13 cellular contexts compared by ENCODE assay signal in the genomic region with DNA sequence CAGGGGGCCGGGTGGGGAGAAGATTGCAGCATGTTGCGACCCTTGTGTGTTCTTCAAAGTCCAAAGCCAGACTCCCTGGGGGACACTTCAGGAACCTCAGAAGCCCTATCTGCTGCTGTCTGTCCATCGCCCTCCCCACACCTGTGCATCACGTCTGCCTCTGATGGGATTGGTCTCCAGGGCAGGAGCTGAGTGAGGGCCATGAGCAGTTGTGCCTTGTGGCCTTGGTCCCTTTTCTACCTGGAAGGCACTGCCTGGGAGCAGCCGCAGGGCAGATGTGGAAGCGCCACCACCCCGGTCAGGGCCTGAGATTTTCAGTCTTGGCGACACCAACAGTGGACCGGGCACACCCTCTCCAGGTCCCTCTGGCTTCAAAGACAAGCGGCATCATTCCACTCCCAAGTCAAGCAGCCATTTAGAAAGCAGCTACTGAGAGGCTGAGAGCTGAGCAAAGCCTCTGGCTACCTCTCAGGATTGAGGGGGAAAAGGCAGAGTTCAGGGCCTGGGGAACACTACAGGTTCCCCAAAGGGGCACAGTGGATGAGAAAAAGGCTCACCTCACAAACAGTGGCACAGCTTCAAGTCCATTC.
A peak's percentile ranks its signal among the peaks of the same experiment; 100 is the strongest.
DNase-seq lines count a peak whose midpoint lies in the region; ATAC-seq and TF ChIP-seq lines count a peak whose summit lies in the region.
"Had no signal": no experiment of that assay in that cellular context is flagged by ENCODE, and none has a peak within 500 bp of the region (broad histone marks: within the 10 kb centered on the region; RNA-seq: fewer than 3 reads in every experiment).

No MANE protein-coding gene starts in this region.

- no peaks in the 10 kb centered on the region for H3K4me1 ChIP-seq in vagina

- no peak for ATAC-seq in activated CD8-positive, alpha-beta memory T cell treated with anti-CD3 and anti-CD28 coated beads, Interleukin-2, amount 10 ng/mL, durations not matched to agents 7 days and 5 days
- no peak for ATAC-seq in GM19023 (IDR thresholded peaks at IDR 0.05; ENCODE audit: unreplicated experiment)

- no peak overlapping the region for H3K4me3 ChIP-seq in vagina

- no peaks in the 10 kb centered on the region for H3K36me3 Mint-ChIP-seq in activated CD8-positive, alpha-beta memory T cell treated with anti-CD3 and anti-CD28 coated beads, Interleukin-2, amount 10 ng/mL, durations not matched to agents 7 days and 5 days
- peaks cover 6% of the 10 kb centered on the region for H3K36me3 Mint-ChIP-seq in mesothelial cell of epicardium
- H3K36me3 Mint-ChIP-seq: CD4-positive, CD25-positive, alpha-beta regulatory T cell had no signal

- H3K27ac ChIP-seq in vagina, result no peak overlapping the region
- H3K27ac ChIP-seq: 22Rv1, HL-60 had no signal

- no peaks in the 10 kb centered on the region for H3K4me1 Mint-ChIP-seq in activated CD8-positive, alpha-beta memory T cell treated with anti-CD3 and anti-CD28 coated beads, Interleukin-2, amount 10 ng/mL, durations not matched to agents 7 days and 5 days
- peaks cover 48% of the 10 kb centered on the region for H3K4me1 Mint-ChIP-seq in mesothelial cell of epicardium
- H3K4me1 Mint-ChIP-seq: CD4-positive, CD25-positive, alpha-beta regulatory T cell had no signal

- TF ChIP-seq CTCF in mesothelial cell of epicardium (IDR thresholded peaks at IDR 0.05; ENCODE audit: unreplicated experiment) (no peak), vagina (IDR thresholded peaks at IDR 0.05) (no peak)

- H3K9me3 Mint-ChIP-seq in activated CD8-positive, alpha-beta memory T cell treated with anti-CD3 and anti-CD28 coated beads, Interleukin-2, amount 10 ng/mL, durations not matched to agents 7 days and 5 days (ENCODE audit: low read depth), result no peaks in the 10 kb centered on the region
- peaks cover 18% of the 10 kb centered on the region for H3K9me3 Mint-ChIP-seq in mesothelial cell of epicardium

- no peaks in the 10 kb centered on the region for H3K36me3 ChIP-seq in vagina

- intact Hi-C loops in vagina (cut with DNase I), result no loop called here

- CTCF ChIA-PET in activated CD8-positive, alpha-beta memory T cell treated with anti-CD3 and anti-CD28 coated beads, Interleukin-2, amount 10 ng/mL, durations not matched to agents 7 days and 5 days (lab: Charles Lee), result no interaction called here

- H3K27me3 Mint-ChIP-seq in activated CD8-positive, alpha-beta memory T cell treated with anti-CD3 and anti-CD28 coated beads, Interleukin-2, amount 10 ng/mL, durations not matched to agents 7 days and 5 days, result no peaks in the 10 kb centered on the region
- no peaks in the 10 kb centered on the region for H3K27me3 Mint-ChIP-seq in mesothelial cell of epicardium (ENCODE audit: low read depth)
- H3K27me3 Mint-ChIP-seq: CD4-positive, CD25-positive, alpha-beta regulatory T cell had no signal

- TF ChIP-seq POLR2A in vagina (IDR thresholded peaks at IDR 0.05), result no peak

- no peak overlapping the region for H3K27ac Mint-ChIP-seq in activated CD8-positive, alpha-beta memory T cell treated with anti-CD3 and anti-CD28 coated beads, Interleukin-2, amount 10 ng/mL, durations not matched to agents 7 days and 5 days
- H3K27ac Mint-ChIP-seq in mesothelial cell of epicardium, result peak overlapping the region; percentile 89
- H3K27ac Mint-ChIP-seq: CD4-positive, CD25-positive, alpha-beta regulatory T cell had no signal

- H3K9me3 ChIP-seq in vagina, result no peaks in the 10 kb centered on the region

- H3K4me3 Mint-ChIP-seq in activated CD8-positive, alpha-beta memory T cell treated with anti-CD3 and anti-CD28 coated beads, Interleukin-2, amount 10 ng/mL, durations not matched to agents 7 days and 5 days, result no peak overlapping the region
- no peak overlapping the region for H3K4me3 Mint-ChIP-seq in mesothelial cell of epicardium
- H3K4me3 Mint-ChIP-seq: CD4-positive, CD25-positive, alpha-beta regulatory T cell had no signal

- H3K27me3 ChIP-seq in vagina, result no peaks in the 10 kb centered on the region

- peak; percentile 32 for DNase-seq in activated CD8-positive, alpha-beta memory T cell treated with anti-CD3 and anti-CD28 coated beads, Interleukin-2, amount 10 ng/mL, durations not matched to agents 7 days and 5 days
- no peak for DNase-seq in activated CD8-positive, alpha-beta memory T cell treated with anti-CD3 and anti-CD28 coated beads, Interleukin-2, amount 50 U/mL, for 48 hours
- DNase-seq in ecto neural progenitor cell (ENCODE audit: low spot score) (peak; percentile 39), mesothelial cell of epicardium (ENCODE audit: low spot score in 2 of 2, unreplicated experiment in 2 of 2) (no peak), vagina (ENCODE audit: extremely low spot score in 2 of 2) (peak; percentile 58 to 85), amygdala (lab: John Stamatoyannopoulos, UW) (no peak), T-helper 2 cell (no peak)
- DNase-seq: CD4-positive, CD25-positive, alpha-beta regulatory T cell; DMS53; GF-D8 had no signal

Comparison
In these comparisons a context has a peak if more than half of its experiments do, and no peak if none do; other contexts are left out.
1. DNase-seq: peak in activated CD8-positive, alpha-beta memory T cell treated with anti-CD3 and anti-CD28 coated beads, Interleukin-2, amount 10 ng/mL, durations not matched to agents 7 days and 5 days (single experiment), ecto neural progenitor cell (single experiment) and vagina (2 of 2); none in activated CD8-positive, alpha-beta memory T cell treated with anti-CD3 and anti-CD28 coated beads, Interleukin-2, amount 50 U/mL, for 48 hours (single experiment), mesothelial cell of epicardium (0 of 2), amygdala (0 of 56) and T-helper 2 cell (0 of 5).